ENCODE assay signal across 1 cellular context in the genomic region with DNA sequence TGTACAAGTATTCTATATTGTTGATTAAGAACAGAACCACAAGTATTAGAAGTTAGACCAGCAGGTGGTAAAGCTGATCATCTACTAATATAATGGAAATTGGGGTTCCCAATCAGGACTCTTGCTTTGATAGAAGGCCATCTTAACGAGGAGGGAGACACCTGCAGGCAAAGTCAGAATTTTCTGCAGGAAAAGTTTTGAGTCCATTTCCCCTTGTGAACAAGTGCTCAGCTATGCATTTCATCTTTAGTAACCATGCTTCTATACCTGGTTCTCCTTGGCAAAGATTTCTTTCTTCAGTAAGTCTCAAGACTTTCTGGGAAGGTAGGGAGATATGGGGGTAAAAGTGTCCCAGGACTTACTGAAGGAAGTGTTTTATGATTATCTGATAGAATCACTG.
A peak's percentile ranks its signal among the peaks of the same experiment; 100 is the strongest.
TF ChIP-seq lines count a peak whose summit lies in the region.

No MANE protein-coding gene starts in this region.

TF ChIP-seq in HepG2, 621 proteins besides CTCF, POLR2A, EP300 and RAD21:
- no peak for TF ChIP-seq ZNF350 (CRISPR knock-in tag; IDR thresholded peaks at IDR 0.05; ENCODE audit: borderline replicate concordance, low read depth)
- TF ChIP-seq, protein P1, sequence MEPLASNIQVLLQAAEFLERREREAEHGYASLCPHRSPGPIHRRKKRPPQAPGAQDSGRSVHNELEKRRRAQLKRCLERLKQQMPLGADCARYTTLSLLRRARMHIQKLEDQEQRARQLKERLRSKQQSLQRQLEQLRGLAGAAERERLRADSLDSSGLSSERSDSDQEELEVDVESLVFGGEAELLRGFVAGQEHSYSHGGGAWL (CRISPR knock-in tag; IDR thresholded peaks at IDR 0.05): no peak
- TF ChIP-seq, protein P2, sequence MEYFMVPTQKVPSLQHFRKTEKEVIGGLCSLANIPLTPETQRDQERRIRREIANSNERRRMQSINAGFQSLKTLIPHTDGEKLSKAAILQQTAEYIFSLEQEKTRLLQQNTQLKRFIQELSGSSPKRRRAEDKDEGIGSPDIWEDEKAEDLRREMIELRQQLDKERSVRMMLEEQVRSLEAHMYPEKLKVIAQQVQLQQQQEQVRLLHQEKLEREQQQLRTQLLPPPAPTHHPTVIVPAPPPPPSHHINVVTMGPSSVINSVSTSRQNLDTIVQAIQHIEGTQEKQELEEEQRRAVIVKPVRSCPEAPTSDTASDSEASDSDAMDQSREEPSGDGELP (IDR thresholded peaks at IDR 0.05; ENCODE audit: borderline replicate concordance, low read depth): no peak
- TF ChIP-seq STAG1 (CRISPR knock-in tag; IDR thresholded peaks at IDR 0.05): peak; percentile 47
- 0 out of 2 replicates have a peak, but pooled peaks have one; percentile 21 for TF ChIP-seq SMC3 (IDR thresholded peaks at IDR 0.05; ENCODE audit: low read length)
